15 cellular contexts compared by ENCODE assay signal in the genomic region with DNA sequence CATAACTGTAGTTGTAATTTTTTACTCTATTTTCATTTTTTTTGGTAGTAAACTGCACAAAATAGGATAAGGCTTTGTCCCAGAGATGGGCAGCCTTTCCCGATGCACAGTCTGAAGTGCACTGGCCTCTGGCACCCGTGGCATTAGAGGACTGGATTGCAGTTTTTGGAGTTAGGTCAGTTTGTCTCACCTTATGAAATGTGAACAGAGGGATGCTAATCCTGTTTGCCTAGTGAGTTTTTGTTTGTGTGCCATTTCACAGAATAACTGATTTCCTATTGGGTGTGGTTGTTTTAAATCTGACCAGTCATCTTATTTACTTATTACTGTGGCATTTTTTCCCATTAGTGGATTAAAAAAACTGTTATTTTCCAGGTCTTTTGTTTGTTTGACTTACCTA.
DNase-seq lines count a peak whose midpoint lies in the region; ATAC-seq, FAIRE-seq and TF ChIP-seq lines count a peak whose summit lies in the region.
"Had no signal": no experiment of that assay in that cellular context is flagged by ENCODE, and none has a peak within 500 bp of the region (broad histone marks: within the 10 kb centered on the region; RNA-seq: fewer than 3 reads in every experiment).

No MANE protein-coding gene starts in this region.

- no peaks in the 10 kb centered on the region for H3K9me3 ChIP-seq in Caco-2
- H3K9me3 ChIP-seq in IMR-90 (ENCODE audit: control insufficient read depth, insufficient read depth, low read length): no peaks in the 10 kb centered on the region
- H3K9me3 ChIP-seq: HAP-1 had no signal

- peaks cover 19% of the 10 kb centered on the region for H3K9me1 ChIP-seq in IMR-90 (ENCODE audit: insufficient read depth, low read length)

- no peak overlapping the region for H4K5ac ChIP-seq in IMR-90 (ENCODE audit: low read depth, low read length)

- no TSS peak for BruUV-seq in Caco-2 (replicated peaks; lab: Mats Ljungman, UMichigan)
- no TSS peak for BruUV-seq in IMR-90 (replicated peaks; lab: Mats Ljungman, UMichigan)

- H3K27me3 ChIP-seq in Caco-2 (replicated peaks; ENCODE audit: control insufficient read depth, insufficient read depth, low read length) (no peaks in the 10 kb centered on the region), IMR-90 (ENCODE audit: control insufficient read depth, insufficient read depth, low read length) (no peaks in the 10 kb centered on the region)

- H3K4me1 Mint-ChIP-seq in Caco-2 (ENCODE audit: low read depth, unreplicated experiment): peaks cover 19% of the 10 kb centered on the region

- POLR2A ChIA-PET in Caco-2 (lab: Charles Lee) (no interaction called here), IMR-90 (lab: Charles Lee; ENCODE audit: unreplicated experiment) (no interaction called here)

- peak overlapping the region; percentile 30 for H3K27ac Mint-ChIP-seq in Caco-2 (ENCODE audit: unreplicated experiment)

- H4K91ac ChIP-seq in IMR-90 (ENCODE audit: insufficient read depth, low read depth, low read length): no peak overlapping the region

- no peak overlapping the region; the same call in 2 of the 3 replicates for H2BK15ac ChIP-seq in IMR-90 (ENCODE audit: low read depth, low read length)

- CTCF ChIA-PET in Caco-2 (lab: Charles Lee): no interaction called here
- CTCF ChIA-PET in IMR-90 (lab: Yijun Ruan, JAX): no interaction called here

- in situ Hi-C loops in IMR-90 (cut with MboI; ENCODE audit: low sequenced_read_pairs): no loop called here

- peak overlapping the region; percentile 35 for H2AK5ac ChIP-seq in IMR-90 (ENCODE audit: low read depth, low read length)

- no peak overlapping the region for H2AK9ac ChIP-seq in IMR-90 (replicated peaks; ENCODE audit: low read depth, low read length, poor library complexity)

- H3K23ac ChIP-seq in IMR-90 (ENCODE audit: low read depth, low read length): no peak overlapping the region

- H3K79me1 ChIP-seq in IMR-90 (ENCODE audit: low read depth in 1 of 2, low read length in 2 of 2): peaks cover 13 to 51% of the 10 kb centered on the region in 2 experiments

- no peak for FAIRE-seq in GM12892 (lab: Jason Lieb, UNC)

- no peak overlapping the region for H3K9ac ChIP-seq in IMR-90 (ENCODE audit: low read depth, low read length)

- peak overlapping the region; percentile 6 for H2AFZ ChIP-seq in IMR-90 (replicated peaks; ENCODE audit: low read length, poor library complexity)

- H3K14ac ChIP-seq in IMR-90 (replicated peaks; ENCODE audit: low read depth, low read length): no peak overlapping the region

- no peak for TF ChIP-seq CTCF in Caco-2 (IDR thresholded peaks at IDR 0.05; ENCODE audit: insufficient read depth in 1 of 2, low read depth in 1 of 2, low read length in 1 of 2, severe bottlenecking in 1 of 2, unreplicated experiment in 1 of 2)
- TF ChIP-seq CTCF in IMR-90 (conservative IDR thresholded peaks at IDR 0.05; ENCODE audit: low read depth, low read length): no peak
- TF ChIP-seq CTCF in epithelial cell of esophagus (IDR thresholded peaks at IDR 0.05; ENCODE audit: insufficient read depth, low read depth, low read length, missing control alignments): no peak

- H3K36me3 Mint-ChIP-seq in Caco-2 (ENCODE audit: insufficient read depth, unreplicated experiment): no peaks in the 10 kb centered on the region

- H3K4me1 ChIP-seq in Caco-2: no peaks in the 10 kb centered on the region
- peaks cover 23% of the 10 kb centered on the region for H3K4me1 ChIP-seq in IMR-90 (ENCODE audit: control insufficient read depth, insufficient read depth, low read length)

- H3K4ac ChIP-seq in IMR-90 (ENCODE audit: low read depth, low read length): no peak overlapping the region

- no peak overlapping the region for H2BK20ac ChIP-seq in IMR-90 (ENCODE audit: low read depth, low read length)

- no peaks in the 10 kb centered on the region for H3K27me3 Mint-ChIP-seq in Caco-2 (ENCODE audit: insufficient read depth, unreplicated experiment)

- ATAC-seq in IMR-90 (ENCODE audit: low read depth): no peak

- no peak overlapping the region for H3K18ac ChIP-seq in IMR-90 (ENCODE audit: low read depth, low read length)

- H3K4me3 ChIP-seq in Caco-2 (ENCODE audit: low read depth, low read length) (no peak overlapping the region), IMR-90 (ENCODE audit: insufficient read depth, low read depth, low read length) (no peak overlapping the region), epithelial cell of esophagus (ENCODE audit: low read length) (no peak overlapping the region)
- H3K4me3 ChIP-seq: HAP-1 had no signal

- no peak overlapping the region for H3K4me2 ChIP-seq in IMR-90 (ENCODE audit: low read depth, low read length)

- no peaks in the 10 kb centered on the region for H3K9me3 Mint-ChIP-seq in Caco-2 (ENCODE audit: unreplicated experiment)

- DNase-seq in Caco-2: no peak
- DNase-seq in IMR-90: no peak
- peak; percentile 30 for DNase-seq in epithelial cell of esophagus (ENCODE audit: low read depth)
- no peak for DNase-seq in activated CD8-positive, alpha-beta memory T cell treated with anti-CD3 and anti-CD28 coated beads for 24 hours
- no peak for DNase-seq in caudate nucleus (lab: John Stamatoyannopoulos, UW)
- DNase-seq in GM12892 (ENCODE audit: insufficient read length): no peak
- DNase-seq in AG08395 (ENCODE audit: low spot score): no peak
- DNase-seq: NCI-H1105, NCI-H2081 treated with DMSO at 0.1 percent for 48 hours, NCI-H2171 treated with DMSO at 0.1 percent for 48 hours, NCI-H526, Right ventricle myocardium superior, SW 1271 had no signal

- H3K36me3 ChIP-seq in Caco-2 (ENCODE audit: control insufficient read depth, insufficient read depth, low read length): no peaks in the 10 kb centered on the region
- H3K36me3 ChIP-seq in IMR-90 (ENCODE audit: control insufficient read depth, insufficient read depth, low read length): no peaks in the 10 kb centered on the region
- H3K36me3 ChIP-seq: HAP-1 had no signal

- no CpG with 5 or more reads among the region's 2 CpGs for WGBS in IMR-90 (ENCODE audit: extremely low coverage in 2 of 2, insufficient read length in 1 of 2), 2 experiments

- H3K4me3 Mint-ChIP-seq in Caco-2 (ENCODE audit: unreplicated experiment): no peak overlapping the region
- H3K4me3 Mint-ChIP-seq: CD14-positive monocyte had no signal

- TF ChIP-seq POLR2A in IMR-90 (IDR thresholded peaks at IDR 0.05; ENCODE audit: low read depth, low read length) (no peak), GM12892 (IDR thresholded peaks at IDR 0.05; ENCODE audit: low read depth, low read length) (no peak)

- TF ChIP-seq RAD21 in IMR-90 (IDR thresholded peaks at IDR 0.05; ENCODE audit: low read length): no peak

- 0 out of 2 replicates have a peak overlapping the region, but pooled peaks have one; percentile 24 for H2BK120ac ChIP-seq in IMR-90 (ENCODE audit: low read depth, low read length)

- dilution Hi-C loops in IMR-90 (cut with HindIII; ENCODE audit: low sequenced_read_pairs, unreplicated experiment): no loop called here

- H2BK5ac ChIP-seq in IMR-90 (ENCODE audit: low read depth, low read length, poor library complexity, severe bottlenecking): no peak overlapping the region

- intact Hi-C loops in Caco-2 (cut with micrococcal nuclease; ENCODE audit: unreplicated experiment) (no loop called here), IMR-90 (cut with micrococcal nuclease) (no loop called here)

- H3K27ac ChIP-seq in IMR-90 (ENCODE audit: insufficient read depth, low read length): no peak overlapping the region
- H3K27ac ChIP-seq in caudate nucleus (ENCODE audit: low read depth, low read length): no peak overlapping the region

- no peaks in the 10 kb centered on the region for H4K20me1 ChIP-seq in IMR-90 (ENCODE audit: insufficient read depth, low read length)

- no peak overlapping the region for H3K56ac ChIP-seq in IMR-90 (ENCODE audit: extremely low read depth, insufficient read depth, low read length)

- no peak overlapping the region for H4K8ac ChIP-seq in IMR-90 (ENCODE audit: low read depth in 2 of 2, low read length in 2 of 2)

TF ChIP-seq in IMR-90, 13 proteins besides CTCF, POLR2A, EP300 and RAD21:
- TF ChIP-seq MAZ (IDR thresholded peaks at IDR 0.05; ENCODE audit: borderline replicate concordance, low read depth, low read length) (no peak), SMC3 (IDR thresholded peaks at IDR 0.05; ENCODE audit: low read depth, low read length) (no peak), FOS (IDR thresholded peaks at IDR 0.05; ENCODE audit: low read depth, low read length) (no peak), RFX5 (IDR thresholded peaks at IDR 0.05; ENCODE audit: low read depth, low read length) (no peak), BHLHE40 (IDR thresholded peaks at IDR 0.05; ENCODE audit: low read depth, low read length) (no peak), CHD1 (IDR thresholded peaks at IDR 0.05; ENCODE audit: low read depth, low read length) (no peak), MXI1 (IDR thresholded peaks at IDR 0.05; ENCODE audit: borderline replicate concordance, low read depth, low read length) (no peak), CEBPB (IDR thresholded peaks at IDR 0.05; ENCODE audit: low read depth, low read length) (no peak), MAFK (IDR thresholded peaks at IDR 0.05; ENCODE audit: low read depth, low read length) (no peak)
- TF ChIP-seq, protein P1, sequence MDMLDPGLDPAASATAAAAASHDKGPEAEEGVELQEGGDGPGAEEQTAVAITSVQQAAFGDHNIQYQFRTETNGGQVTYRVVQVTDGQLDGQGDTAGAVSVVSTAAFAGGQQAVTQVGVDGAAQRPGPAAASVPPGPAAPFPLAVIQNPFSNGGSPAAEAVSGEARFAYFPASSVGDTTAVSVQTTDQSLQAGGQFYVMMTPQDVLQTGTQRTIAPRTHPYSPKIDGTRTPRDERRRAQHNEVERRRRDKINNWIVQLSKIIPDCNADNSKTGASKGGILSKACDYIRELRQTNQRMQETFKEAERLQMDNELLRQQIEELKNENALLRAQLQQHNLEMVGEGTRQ (IDR thresholded peaks at IDR 0.05; ENCODE audit: low read depth, low read length): no peak
- TF ChIP-seq, protein P2, sequence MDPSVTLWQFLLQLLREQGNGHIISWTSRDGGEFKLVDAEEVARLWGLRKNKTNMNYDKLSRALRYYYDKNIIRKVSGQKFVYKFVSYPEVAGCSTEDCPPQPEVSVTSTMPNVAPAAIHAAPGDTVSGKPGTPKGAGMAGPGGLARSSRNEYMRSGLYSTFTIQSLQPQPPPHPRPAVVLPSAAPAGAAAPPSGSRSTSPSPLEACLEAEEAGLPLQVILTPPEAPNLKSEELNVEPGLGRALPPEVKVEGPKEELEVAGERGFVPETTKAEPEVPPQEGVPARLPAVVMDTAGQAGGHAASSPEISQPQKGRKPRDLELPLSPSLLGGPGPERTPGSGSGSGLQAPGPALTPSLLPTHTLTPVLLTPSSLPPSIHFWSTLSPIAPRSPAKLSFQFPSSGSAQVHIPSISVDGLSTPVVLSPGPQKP (IDR thresholded peaks at IDR 0.05; ENCODE audit: borderline replicate concordance, low read depth, low read length): no peak
